7 cellular contexts compared by ENCODE assay signal in the genomic region with DNA sequence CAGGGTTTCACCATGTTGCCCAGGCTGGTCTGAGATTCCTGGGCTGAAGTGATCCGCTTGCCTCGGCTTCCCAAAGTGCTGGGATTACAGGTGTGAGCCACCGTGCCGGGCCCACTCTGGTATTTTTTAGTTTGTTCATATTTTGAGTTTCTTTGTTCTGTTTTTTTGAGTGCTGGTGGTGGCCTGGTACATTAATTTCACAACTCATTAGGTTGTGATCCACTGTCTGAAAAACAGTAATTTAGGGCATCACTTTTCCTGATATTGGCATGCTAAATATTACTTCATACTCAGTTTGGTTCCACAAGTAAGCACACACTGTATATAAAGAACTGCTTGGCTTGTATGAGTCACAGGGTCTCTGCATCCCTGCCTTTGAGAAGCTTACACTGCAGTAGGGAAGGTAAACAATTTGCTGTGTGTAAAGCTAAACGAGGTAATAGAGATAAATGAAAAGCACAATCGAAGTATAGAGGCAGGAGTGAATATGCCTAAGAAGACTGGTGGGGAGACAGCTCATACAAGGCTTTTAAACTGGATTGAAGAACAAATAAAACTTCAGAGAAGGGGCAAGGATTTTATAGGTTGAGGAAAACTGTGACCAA. TPM values are rescaled to one million over a fixed set of nuclear protein-coding genes. Genes with fewer than 3 reads are reported as not detected.
DNase-seq lines count a peak whose midpoint lies in the region; ATAC-seq and TF ChIP-seq lines count a peak whose summit lies in the region.

No MANE protein-coding gene starts in this region.

- peak overlapping the region in 4 of 5 donors; percentile 8 to 43 (median 26) for H3K27ac ChIP-seq in adrenal gland

- ATAC-seq in stimulated activated naive CD8-positive, alpha-beta T cell treated with anti-CD3 and anti-CD28 coated beads, Interleukin-15, Interleukin-2, amounts not matched to agents 100 U/mL and 50 U/mL, for 24 hours: peak; percentile 36
- ATAC-seq in GM21447 (IDR thresholded peaks at IDR 0.05; ENCODE audit: unreplicated experiment): no peak

- no peak overlapping the region for H3K4me3 ChIP-seq in adrenal gland

- no peaks in the 10 kb centered on the region for H3K9me3 ChIP-seq in adrenal gland (replicated peaks in 1 of 3)

- H3K27me3 ChIP-seq in adrenal gland: no peaks in the 10 kb centered on the region

- peaks cover 18 to 66% of the 10 kb centered on the region in 2 donors for H3K4me1 ChIP-seq in adrenal gland (replicated peaks in 1 of 2)

- no peaks in the 10 kb centered on the region for H3K36me3 ChIP-seq in adrenal gland (replicated peaks in 1 of 2)

- TF ChIP-seq POLR2A in adrenal gland (IDR thresholded peaks at IDR 0.05): no peak

- WGBS in adrenal gland, 4 donors: 73 to 80% (median 78%) methylated on average over 6 of the region's 6 CpGs

- TF ChIP-seq CTCF in adrenal gland (IDR thresholded peaks at IDR 0.05): no peak

- intact Hi-C loops in adrenal gland (cut with DNase I): no loop called here

- DNase-seq in HT1080 (ENCODE audit: low read depth): peak; percentile 31
- DNase-seq in adrenal gland: no peak
- peak; percentile 90 for DNase-seq in iris pigment epithelial cell (ENCODE audit: low read depth)
- no peak for DNase-seq in stimulated activated naive CD8-positive, alpha-beta T cell treated with anti-CD3 and anti-CD28 coated beads, Interleukin-15, Interleukin-2, amounts not matched to agents 100 U/mL and 50 U/mL, for 24 hours
- DNase-seq in NCI-H2029 (lab: John Stamatoyannopoulos, UW): no peak
- DNase-seq in ureter (ENCODE audit: low spot score): no peak

RNA-seq across cellular contexts. Expression of gene SNX27, which starts 7.7 kb away (rescaled TPM):
- total RNA-seq in HT1080 (2014; rRNA removed; shearing (Covaris generic)): 15.2 and 21.1 TPM in 2 replicates
- polyA plus RNA-seq in HT1080 (2015; cell fraction: cytosol; rRNA removed): 16.3 and 19.8 TPM in 2 replicates
- 21.6 and 23.1 TPM in 2 replicates for polyA plus RNA-seq in HT1080 (2015; cell fraction: nucleus; rRNA removed)
- 10 to 100 TPM; 20.0 to 46.7 (median 33.3) TPM for total RNA-seq in adrenal gland
- polyA plus RNA-seq in adrenal gland: 10 to 100 TPM in 2 of 3 donors, 1 to 10 TPM in 1; 6.0 to 21.8 (median 10.9) TPM
- total RNA-seq in ureter: 48.9 TPM

Comparison
In these comparisons a context has a peak if more than half of its experiments do, and no peak if none do; other contexts are left out.
1. DNase-seq: peak in HT1080 (single experiment) and iris pigment epithelial cell (single experiment); none in adrenal gland (0 of 7), stimulated activated naive CD8-positive, alpha-beta T cell treated with anti-CD3 and anti-CD28 coated beads, Interleukin-15, Interleukin-2, amounts not matched to agents 100 U/mL and 50 U/mL, for 24 hours (single experiment), NCI-H2029 (single experiment) and ureter (single experiment).